8 cellular contexts compared by ENCODE assay signal in genomic region chr14:105705862-105706781, GRCh38.
DNase-seq lines count a peak whose midpoint lies in the region; ATAC-seq and TF ChIP-seq lines count a peak whose summit lies in the region.
"Not testable (repeated sequence)": the region's sequence is repeated elsewhere in the genome, so short reads cannot be mapped to it uniquely, and the experiment has no call there.

No MANE protein-coding gene starts in this region.

- CTCF ChIA-PET in Panc1 (lab: Charles Lee) = not testable (repeated sequence)

- POLR2A ChIA-PET in Panc1 (lab: Charles Lee) = not testable (repeated sequence)

- DNase-seq in Panc1 (ENCODE audit: low read depth, low spot score); left lung: not testable (repeated sequence)
- peak; percentile 8 for DNase-seq in activated T-helper 2 cell treated with anti-CD3 and anti-CD28 coated beads, Interferon-gamma antibody, Interleukin-2, Interleukin-4, amounts not matched to agents 10 μg/mL and 5 μg/mL and 100 μg/mL, durations not matched to agents 14 hours and 24 hours and 36 hours (ENCODE audit: low spot score)
- DNase-seq in stimulated activated naive CD8-positive, alpha-beta T cell treated with anti-CD3 and anti-CD28 coated beads, Interleukin-15, amount 100 ng/mL, for 72 hours = peak in 1 of 2 donors; percentile 9

- ATAC-seq in GM21717 (IDR thresholded peaks at IDR 0.05; ENCODE audit: unreplicated experiment) = peak; percentile 34
- ATAC-seq in HG03039 (IDR thresholded peaks at IDR 0.05; ENCODE audit: unreplicated experiment) = peak; percentile 28
- ATAC-seq in Panc1 = peak; percentile 23; the same call in 1 of the 2 replicates
- ATAC-seq in left lung = peak; percentile 20
- peak; percentile 36 for ATAC-seq in stimulated activated naive CD8-positive, alpha-beta T cell treated with anti-CD3 and anti-CD28 coated beads, Interleukin-15, amount 100 ng/mL, for 72 hours

- not testable (repeated sequence) for H3K4me3 ChIP-seq in Panc1 (ENCODE audit: low read depth in 2 of 2, low read length in 2 of 2); left lung

- not testable (repeated sequence) for H3K4me1 Mint-ChIP-seq in activated T-helper 2 cell treated with anti-CD3 and anti-CD28 coated beads, Interferon-gamma antibody, Interleukin-2, Interleukin-4, amounts not matched to agents 10 μg/mL and 5 μg/mL and 100 μg/mL, durations not matched to agents 14 hours and 24 hours and 36 hours (ENCODE audit: low read depth); stimulated activated naive CD8-positive, alpha-beta T cell treated with anti-CD3 and anti-CD28 coated beads, Interleukin-15, amount 100 ng/mL, for 72 hours

- not testable (repeated sequence) for H3K36me3 Mint-ChIP-seq in activated T-helper 2 cell treated with anti-CD3 and anti-CD28 coated beads, Interferon-gamma antibody, Interleukin-2, Interleukin-4, amounts not matched to agents 10 μg/mL and 5 μg/mL and 100 μg/mL, durations not matched to agents 14 hours and 24 hours and 36 hours (ENCODE audit: low read depth)

- in situ Hi-C loops in Panc1 (cut with HindIII; ENCODE audit: low pct_unique_long_range_greater_than_20kb, low sequenced_read_pairs) = not testable (repeated sequence)

- H3K27ac Mint-ChIP-seq in activated T-helper 2 cell treated with anti-CD3 and anti-CD28 coated beads, Interferon-gamma antibody, Interleukin-2, Interleukin-4, amounts not matched to agents 10 μg/mL and 5 μg/mL and 100 μg/mL, durations not matched to agents 14 hours and 24 hours and 36 hours = not testable (repeated sequence)
- peak overlapping the region in 1 of 2 donors; percentile 8 for H3K27ac Mint-ChIP-seq in stimulated activated naive CD8-positive, alpha-beta T cell treated with anti-CD3 and anti-CD28 coated beads, Interleukin-15, amount 100 ng/mL, for 72 hours

- not testable (repeated sequence) for H3K27ac ChIP-seq in Panc1 (ENCODE audit: low read length); left lung

- H3K9me3 Mint-ChIP-seq in activated T-helper 2 cell treated with anti-CD3 and anti-CD28 coated beads, Interferon-gamma antibody, Interleukin-2, Interleukin-4, amounts not matched to agents 10 μg/mL and 5 μg/mL and 100 μg/mL, durations not matched to agents 14 hours and 24 hours and 36 hours; stimulated activated naive CD8-positive, alpha-beta T cell treated with anti-CD3 and anti-CD28 coated beads, Interleukin-15, amount 100 ng/mL, for 72 hours: not testable (repeated sequence)

- not testable (repeated sequence) for TF ChIP-seq CTCF in Panc1 (IDR thresholded peaks at IDR 0.05); left lung (IDR thresholded peaks at IDR 0.05)

- H3K36me3 ChIP-seq in Panc1 (ENCODE audit: control insufficient read depth, insufficient read depth, low read length); left lung: not testable (repeated sequence)

- not testable (repeated sequence) for H3K27me3 Mint-ChIP-seq in activated T-helper 2 cell treated with anti-CD3 and anti-CD28 coated beads, Interferon-gamma antibody, Interleukin-2, Interleukin-4, amounts not matched to agents 10 μg/mL and 5 μg/mL and 100 μg/mL, durations not matched to agents 14 hours and 24 hours and 36 hours (ENCODE audit: low read depth); stimulated activated naive CD8-positive, alpha-beta T cell treated with anti-CD3 and anti-CD28 coated beads, Interleukin-15, amount 100 ng/mL, for 72 hours

- BruUV-seq in Panc1 (replicated peaks; lab: Mats Ljungman, UMichigan) = not testable (repeated sequence)

- H3K9me3 ChIP-seq in Panc1 (ENCODE audit: control insufficient read depth, insufficient read depth, low read depth, low read length); left lung: not testable (repeated sequence)

- intact Hi-C loops in Panc1 (cut with micrococcal nuclease; ENCODE audit: unreplicated experiment); activated T-helper 2 cell treated with anti-CD3 and anti-CD28 coated beads, Interferon-gamma antibody, Interleukin-2, Interleukin-4, amounts not matched to agents 10 μg/mL and 5 μg/mL and 100 μg/mL, durations not matched to agents 14 hours and 24 hours and 36 hours (cut with micrococcal nuclease): not testable (repeated sequence)
- intact Hi-C loops in left lung (cut with DNase I) = loop anchor here in 1 of 2 donors (10.0 kb wide), 1 partner anchor 121 kb away; no protein-coding TSS in a partner anchor

- TF ChIP-seq POLR2A in GM10847 (IDR thresholded peaks at IDR 0.05; ENCODE audit: extremely low read depth, insufficient read length) = peak; percentile 23
- peak; percentile 26 for TF ChIP-seq POLR2A in GM19193 (IDR thresholded peaks at IDR 0.05; ENCODE audit: extremely low read depth, insufficient read depth, insufficient read length)

- H3K4me3 Mint-ChIP-seq in activated T-helper 2 cell treated with anti-CD3 and anti-CD28 coated beads, Interferon-gamma antibody, Interleukin-2, Interleukin-4, amounts not matched to agents 10 μg/mL and 5 μg/mL and 100 μg/mL, durations not matched to agents 14 hours and 24 hours and 36 hours (ENCODE audit: low read depth); stimulated activated naive CD8-positive, alpha-beta T cell treated with anti-CD3 and anti-CD28 coated beads, Interleukin-15, amount 100 ng/mL, for 72 hours: not testable (repeated sequence)

- not testable (repeated sequence) for H3K27me3 ChIP-seq in Panc1 (ENCODE audit: control insufficient read depth, insufficient read depth, low read length); left lung

- H3K4me1 ChIP-seq in Panc1 (ENCODE audit: control insufficient read depth, insufficient read depth, low read length); left lung: not testable (repeated sequence)
